ENCODE assay signal across 29 cellular contexts in the genomic region with DNA sequence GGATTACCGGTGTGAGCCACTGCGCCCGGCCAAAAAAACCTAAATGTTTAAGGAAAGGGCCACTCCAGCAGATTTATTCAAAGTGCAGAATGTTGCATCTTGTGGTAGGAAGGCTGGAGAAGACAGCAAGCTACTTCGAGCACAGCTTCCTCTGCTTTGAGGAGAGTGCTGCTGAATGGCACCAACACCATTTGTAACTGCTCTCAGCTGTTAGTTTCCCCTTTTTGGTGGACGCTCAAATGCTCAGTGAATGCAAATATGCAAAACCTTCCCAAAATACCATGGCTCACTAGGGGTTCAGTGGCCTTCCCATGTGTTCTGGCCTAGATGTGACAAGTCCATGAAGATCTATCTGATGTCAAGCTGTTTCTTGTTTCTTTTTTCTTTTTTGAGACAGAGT.
"Had no signal": no experiment of that assay in that cellular context is flagged by ENCODE, and none has a peak within 500 bp of the region (broad histone marks: within the 10 kb centered on the region; RNA-seq: fewer than 3 reads in every experiment).

No MANE protein-coding gene starts in this region.

- ATAC-seq: activated CD4-positive, CD25-positive, alpha-beta regulatory T cell treated with anti-CD3 and anti-CD28 coated beads, Interleukin-2, amount 50 U/mL, for 24 hours; effector memory CD8-positive, alpha-beta T cell; lower lobe of right lung; naive thymus-derived CD8-positive, alpha-beta T cell; psoas muscle; upper lobe of right lung had no signal

- H3K4me3 Mint-ChIP-seq: activated naive CD4-positive, alpha-beta T cell treated with anti-CD3 and anti-CD28 coated beads, Interleukin-2, amount 10 ng/mL, durations not matched to agents 7 days and 5 days; activated naive CD8-positive, alpha-beta T cell treated with anti-CD3 and anti-CD28 coated beads, Interleukin-2, amount 10 ng/mL, durations not matched to agents 7 days and 5 days; activated T-helper 1 cell treated with anti-CD3 and anti-CD28 coated beads, Interleukin-12 subunit alpha, Interleukin-12 subunit beta, Interleukin-2, Interleukin-4 antibody, amounts not matched to agents 30 ng/mL and 10 ng/mL and 1 ng/mL, durations not matched to agents 14 hours and 24 hours and 36 hours; effector memory CD8-positive, alpha-beta T cell; naive thymus-derived CD8-positive, alpha-beta T cell; neural crest cell had no signal

- H3K4me3 ChIP-seq: lower lobe of right lung, psoas muscle, suprapubic skin, tibial artery, upper lobe of right lung had no signal

- H3K9me3 Mint-ChIP-seq: activated naive CD4-positive, alpha-beta T cell treated with anti-CD3 and anti-CD28 coated beads, Interleukin-2, amount 10 ng/mL, durations not matched to agents 7 days and 5 days; activated naive CD8-positive, alpha-beta T cell treated with anti-CD3 and anti-CD28 coated beads, Interleukin-2, amount 10 ng/mL, durations not matched to agents 7 days and 5 days; activated T-helper 1 cell treated with anti-CD3 and anti-CD28 coated beads, Interleukin-12 subunit alpha, Interleukin-12 subunit beta, Interleukin-2, Interleukin-4 antibody, amounts not matched to agents 30 ng/mL and 10 ng/mL and 1 ng/mL, durations not matched to agents 14 hours and 24 hours and 36 hours; effector memory CD8-positive, alpha-beta T cell; naive thymus-derived CD8-positive, alpha-beta T cell; neural crest cell had no signal

- H3K9me3 ChIP-seq: lower lobe of right lung, psoas muscle, suprapubic skin, tibial artery, upper lobe of right lung had no signal

- H3K36me3 ChIP-seq: brain microvascular endothelial cell, lower lobe of right lung, suprapubic skin, tibial artery, upper lobe of right lung had no signal

- H3K27me3 ChIP-seq: brain microvascular endothelial cell, upper lobe of right lung had no signal

- H3K27ac ChIP-seq: brain microvascular endothelial cell, lower lobe of right lung, parathyroid adenoma, psoas muscle, suprapubic skin, tibial artery, upper lobe of right lung, VCaP had no signal

- H3K4me1 ChIP-seq: parathyroid adenoma had no signal

- H3K27ac Mint-ChIP-seq: activated naive CD4-positive, alpha-beta T cell treated with anti-CD3 and anti-CD28 coated beads, Interleukin-2, amount 10 ng/mL, durations not matched to agents 7 days and 5 days; activated naive CD8-positive, alpha-beta T cell treated with anti-CD3 and anti-CD28 coated beads, Interleukin-2, amount 10 ng/mL, durations not matched to agents 7 days and 5 days; activated T-helper 1 cell treated with anti-CD3 and anti-CD28 coated beads, Interleukin-12 subunit alpha, Interleukin-12 subunit beta, Interleukin-2, Interleukin-4 antibody, amounts not matched to agents 30 ng/mL and 10 ng/mL and 1 ng/mL, durations not matched to agents 14 hours and 24 hours and 36 hours; effector memory CD8-positive, alpha-beta T cell; naive thymus-derived CD8-positive, alpha-beta T cell had no signal

- H3K36me3 Mint-ChIP-seq: activated naive CD4-positive, alpha-beta T cell treated with anti-CD3 and anti-CD28 coated beads, Interleukin-2, amount 10 ng/mL, durations not matched to agents 7 days and 5 days; activated naive CD8-positive, alpha-beta T cell treated with anti-CD3 and anti-CD28 coated beads, Interleukin-2, amount 10 ng/mL, durations not matched to agents 7 days and 5 days; naive thymus-derived CD8-positive, alpha-beta T cell had no signal

- DNase-seq: activated CD4-positive, alpha-beta T cell treated with anti-CD3 and anti-CD28 coated beads for 48 hours; activated CD4-positive, alpha-beta T cell treated with anti-CD3 and anti-CD28 coated beads, Interleukin-2, amount 50 U/mL, for 48 hours; activated CD8-positive, alpha-beta memory T cell treated with anti-CD3 and anti-CD28 coated beads for 24 hours; activated effector memory CD4-positive, alpha-beta T cell treated with anti-CD3 and anti-CD28 coated beads, Interleukin-2, amount 50 U/mL, for 16 hours; activated naive CD4-positive, alpha-beta T cell treated with anti-CD3 and anti-CD28 coated beads, Interleukin-2, amount 10 ng/mL, durations not matched to agents 7 days and 5 days; activated naive CD8-positive, alpha-beta T cell treated with anti-CD3 and anti-CD28 coated beads, Interleukin-2, amount 10 ng/mL, durations not matched to agents 7 days and 5 days; amniotic stem cell; brain microvascular endothelial cell; caudate nucleus; cortex of kidney; effector memory CD8-positive, alpha-beta T cell; foreskin fibroblast; hippocampal formation; kidney; lower lobe of right lung; mesenchymal stem cell; naive thymus-derived CD8-positive, alpha-beta T cell; nucleus accumbens; psoas muscle; stimulated activated CD4-positive, alpha-beta T cell treated with anti-CD3 and anti-CD28 coated beads, Interleukin-15, amount 100 ng/mL, for 24 hours; stimulated activated naive CD4-positive, alpha-beta T cell; upper lobe of right lung had no signal
